Comparison of ENCODE assay signal across 9 cellular contexts in genomic region chr22:20430641-20431519, GRCh38. TPM values are rescaled to one million over a fixed set of nuclear protein-coding genes. Genes with fewer than 3 reads are reported as not detected.
DNase-seq lines count a peak whose midpoint lies in the region; ATAC-seq, FAIRE-seq and TF ChIP-seq lines count a peak whose summit lies in the region.
"Had no signal": no experiment of that assay in that cellular context is flagged by ENCODE, and none has a peak within 500 bp of the region (broad histone marks: within the 10 kb centered on the region; RNA-seq: fewer than 3 reads in every experiment).

No MANE protein-coding gene starts in this region.

- 1 to 23% (median 10%) methylated on average over 80 to 106 of the region's 106 CpGs for WGBS in small intestine, 3 donors

- no peak overlapping the region for H3K4me2 ChIP-seq in DND-41 (ENCODE audit: insufficient read depth, low read length)

- no peak for ATAC-seq in DND-41 (ENCODE audit: insufficient read depth, low read depth)
- peak; percentile 63 for ATAC-seq in left ventricle myocardium superior
- no peak for ATAC-seq in GM18502 (IDR thresholded peaks at IDR 0.05; ENCODE audit: poor library complexity, unreplicated experiment)

- H3K27me3 ChIP-seq in DND-41 (ENCODE audit: insufficient read depth, low read length, poor library complexity) (no peaks in the 10 kb centered on the region), small intestine (ENCODE audit: control insufficient read depth in 2 of 2, insufficient read depth in 2 of 2, low read length in 2 of 2) (peaks cover 25 to 40% of the 10 kb centered on the region in 2 donors)

- H2AFZ ChIP-seq in DND-41 (ENCODE audit: low read depth, low read length): no peak overlapping the region

- no peak overlapping the region for H3K27ac ChIP-seq in DND-41 (ENCODE audit: low read length)
- H3K27ac ChIP-seq in small intestine (ENCODE audit: low read depth in 1 of 2, low read length in 1 of 2): no peak overlapping the region

- no peak for DNase-seq in DND-41
- peak; percentile 44 for DNase-seq in NCI-H460 (ENCODE audit: extremely low read depth, low read depth)
- peak; percentile 29 for DNase-seq in activated gamma-delta T cell treated with anti-CD3 and anti-CD28 coated beads, Interleukin-2, amount 50 U/mL, for 16 hours (ENCODE audit: low read depth)
- DNase-seq in left ventricle myocardium superior: peak; percentile 73
- peak; percentile 58 for DNase-seq in small intestine
- no peak for DNase-seq in amniotic stem cell (lab: John Stamatoyannopoulos, UW)
- DNase-seq in NCI-H2107 treated with DMSO at 0.1 percent for 48 hours (lab: John Stamatoyannopoulos, UW; ENCODE audit: unreplicated experiment): no peak
- DNase-seq: IMR-90 had no signal

- H3K36me3 ChIP-seq in DND-41 (ENCODE audit: insufficient read depth, low read length) (no peaks in the 10 kb centered on the region), small intestine (ENCODE audit: control insufficient read depth in 2 of 2, insufficient read depth in 2 of 2, low read length in 2 of 2) (no peaks in the 10 kb centered on the region)

- H3K79me2 ChIP-seq in DND-41 (ENCODE audit: insufficient read depth, low read length): no peaks in the 10 kb centered on the region

- H3K4me1 ChIP-seq in DND-41 (ENCODE audit: insufficient read depth, low read length): peaks cover 12% of the 10 kb centered on the region
- peaks cover 1 to 7% of the 10 kb centered on the region in 2 donors for H3K4me1 ChIP-seq in small intestine (ENCODE audit: control insufficient read depth in 2 of 2, insufficient read depth in 1 of 2, low read depth in 1 of 2, low read length in 1 of 2)

- no peak for FAIRE-seq in small intestine (lab: Jason Lieb, UNC)

- H3K4me3 ChIP-seq in DND-41 (ENCODE audit: low read depth in 1 of 2, low read length in 2 of 2) (no peak overlapping the region), small intestine (ENCODE audit: low read depth in 1 of 2, low read length in 2 of 2) (peak overlapping the region in 1 of 2 donors; percentile 40)

- peak; percentile 31 for TF ChIP-seq CTCF in DND-41 (IDR thresholded peaks at IDR 0.05; ENCODE audit: borderline replicate concordance, extremely low read depth, low read length, poor library complexity, severe bottlenecking)

- H3K9me3 ChIP-seq in DND-41 (ENCODE audit: insufficient read depth, low read length, severe bottlenecking) (no peaks in the 10 kb centered on the region), small intestine (ENCODE audit: control insufficient read depth, low read depth) (no peaks in the 10 kb centered on the region)

- H4K20me1 ChIP-seq in DND-41 (ENCODE audit: insufficient read depth, low read length): peaks cover 3% of the 10 kb centered on the region; the same call in 1 of the 2 replicates

- intact Hi-C loops in left ventricle myocardium superior (cut with micrococcal nuclease): no loop called here

- H3K9ac ChIP-seq in DND-41 (ENCODE audit: low read depth, low read length): no peak overlapping the region

RNA-seq across cellular contexts. Expression of gene SCARF2, which starts 6.7 kb away (rescaled TPM):
- total RNA-seq in NCI-H460 (2014; rRNA removed; shearing (Covaris generic)): 1.7 TPM in 2 replicates
- 6.7 and 6.9 TPM in 2 replicates for polyA plus RNA-seq in NCI-H460 (2014; cell fraction: nucleus; rRNA removed)
- 2.7 TPM for total RNA-seq in left ventricle myocardium superior
- polyA plus RNA-seq in small intestine: 1 to 10 TPM in 1 of 3 donors, under 1 TPM in 2; 0.22 to 2.4 (median 0.54) TPM

RNA-seq across cellular contexts. Expression of gene ZNF74, which starts 36.9 kb away (rescaled TPM):
- total RNA-seq in NCI-H460 (2014; rRNA removed; shearing (Covaris generic)): 10.7 and 11.9 TPM in 2 replicates
- polyA plus RNA-seq in NCI-H460 (2014; cell fraction: nucleus; rRNA removed): 27.0 and 53.2 TPM in 2 replicates
- total RNA-seq in left ventricle myocardium superior: 4.9 TPM
- polyA plus RNA-seq in small intestine: 1 to 10 TPM; 2.5 to 5.4 (median 3.0) TPM

Comparison
In these comparisons a context has a peak if more than half of its experiments do, and no peak if none do; other contexts are left out.
1. DNase-seq: peak in NCI-H460 (single experiment), activated gamma-delta T cell treated with anti-CD3 and anti-CD28 coated beads, Interleukin-2, amount 50 U/mL, for 16 hours (single experiment), left ventricle myocardium superior (single experiment) and small intestine (single experiment); none in DND-41 (single experiment), amniotic stem cell (single experiment) and NCI-H2107 treated with DMSO at 0.1 percent for 48 hours (single experiment).